ENCODE assay signal across 7 cellular contexts in the genomic region with DNA sequence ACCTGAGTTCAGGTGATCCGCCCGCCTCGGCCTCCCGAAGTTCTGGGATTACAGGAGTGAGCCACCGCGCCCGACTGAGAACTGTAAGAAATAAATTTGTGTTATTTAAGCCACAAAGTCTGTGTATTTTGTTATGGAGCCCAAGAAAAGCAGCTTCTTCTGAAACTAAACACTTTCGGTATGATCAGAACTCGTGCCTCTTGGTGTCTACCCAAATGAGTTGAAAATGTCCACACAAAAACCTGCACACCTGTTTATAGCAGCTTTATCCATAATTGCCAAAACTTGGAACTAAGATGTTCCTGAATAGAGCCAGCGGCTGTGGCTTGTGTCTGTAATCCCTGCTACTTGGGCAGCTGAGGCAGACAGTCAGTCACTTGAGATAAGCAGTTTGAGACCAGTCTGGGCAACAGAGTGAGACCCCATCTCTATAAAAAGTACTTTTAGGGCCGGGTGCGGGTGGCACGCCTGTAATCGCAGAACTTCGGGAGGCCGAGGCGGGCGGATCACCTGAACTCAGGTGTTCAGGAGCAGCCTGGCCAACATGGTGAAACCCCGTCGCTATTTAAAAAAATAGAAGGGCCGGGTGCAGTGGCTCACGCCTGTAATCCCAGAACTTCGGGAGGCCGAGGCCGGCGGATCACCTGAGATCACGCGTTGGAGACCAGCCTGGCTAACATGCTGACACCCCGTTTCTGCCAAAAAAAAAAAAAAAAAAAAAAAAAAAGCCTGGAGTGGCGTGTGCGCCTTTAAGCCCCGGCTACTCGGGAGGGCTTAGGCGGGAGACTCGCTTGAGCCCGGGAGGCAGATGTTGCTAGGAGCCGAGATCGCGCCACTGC. TPM values are rescaled to one million over a fixed set of nuclear protein-coding genes. Genes with fewer than 3 reads are reported as not detected.
A peak's percentile ranks its signal among the peaks of the same experiment; 100 is the strongest.
DNase-seq lines count a peak whose midpoint lies in the region; ATAC-seq and TF ChIP-seq lines count a peak whose summit lies in the region.
"Not testable (repeated sequence)": the region's sequence is repeated elsewhere in the genome, so short reads cannot be mapped to it uniquely, and the experiment has no call there.

No MANE protein-coding gene starts in this region.

- POLR2A ChIA-PET in activated CD8-positive, alpha-beta T cell treated with anti-CD3 and anti-CD28 coated beads for 36 hours (lab: Charles Lee) = not testable (repeated sequence)

- not testable (repeated sequence) for TF ChIP-seq CTCF in activated CD8-positive, alpha-beta T cell treated with anti-CD3 and anti-CD28 coated beads for 36 hours (IDR thresholded peaks at IDR 0.05); natural killer cell (IDR thresholded peaks at IDR 0.05)

- not testable (repeated sequence) for H3K36me3 Mint-ChIP-seq in activated CD8-positive, alpha-beta T cell treated with anti-CD3 and anti-CD28 coated beads for 36 hours (ENCODE audit: low read depth); natural killer cell

- peak; percentile 57 for ATAC-seq in GM18870 (IDR thresholded peaks at IDR 0.05; ENCODE audit: unreplicated experiment)
- peak; percentile 67 for ATAC-seq in GM21529 (IDR thresholded peaks at IDR 0.05; ENCODE audit: unreplicated experiment)
- ATAC-seq in HG02885 (IDR thresholded peaks at IDR 0.05; ENCODE audit: poor library complexity, unreplicated experiment) = peak; percentile 51
- peak; percentile 74 for ATAC-seq in HG03354 (IDR thresholded peaks at IDR 0.05; ENCODE audit: poor library complexity, severe bottlenecking, unreplicated experiment)
- peak; percentile 73 for ATAC-seq in activated CD8-positive, alpha-beta T cell treated with anti-CD3 and anti-CD28 coated beads for 36 hours
- peak; percentile 91 for ATAC-seq in Right ventricle myocardium inferior
- ATAC-seq in natural killer cell = peak; percentile 70 to 84 (median 72)

- H3K9me3 Mint-ChIP-seq in activated CD8-positive, alpha-beta T cell treated with anti-CD3 and anti-CD28 coated beads for 36 hours; natural killer cell: not testable (repeated sequence)

- CTCF ChIA-PET in activated CD8-positive, alpha-beta T cell treated with anti-CD3 and anti-CD28 coated beads for 36 hours (lab: Charles Lee) = not testable (repeated sequence)

- DNase-seq in activated CD8-positive, alpha-beta T cell treated with anti-CD3 and anti-CD28 coated beads for 36 hours; Right ventricle myocardium inferior (ENCODE audit: missing footprints); natural killer cell: not testable (repeated sequence)

- not testable (repeated sequence) for H3K4me1 Mint-ChIP-seq in activated CD8-positive, alpha-beta T cell treated with anti-CD3 and anti-CD28 coated beads for 36 hours (ENCODE audit: low read depth); natural killer cell

- H3K27ac Mint-ChIP-seq in activated CD8-positive, alpha-beta T cell treated with anti-CD3 and anti-CD28 coated beads for 36 hours = not testable (repeated sequence)
- peak overlapping the region in 1 of 2 donors; percentile 79 for H3K27ac Mint-ChIP-seq in natural killer cell

- not testable (repeated sequence) for H3K27me3 Mint-ChIP-seq in activated CD8-positive, alpha-beta T cell treated with anti-CD3 and anti-CD28 coated beads for 36 hours; natural killer cell (ENCODE audit: low read depth in 2 of 2)

- intact Hi-C loops in activated CD8-positive, alpha-beta T cell treated with anti-CD3 and anti-CD28 coated beads for 36 hours (cut with micrococcal nuclease); Right ventricle myocardium inferior (cut with DNase I); natural killer cell (cut with micrococcal nuclease): not testable (repeated sequence)

- not testable (repeated sequence) for H3K4me3 Mint-ChIP-seq in activated CD8-positive, alpha-beta T cell treated with anti-CD3 and anti-CD28 coated beads for 36 hours
- peak overlapping the region; percentile 47 for H3K4me3 Mint-ChIP-seq in natural killer cell

RNA-seq across cellular contexts. Expression of gene EPN2, which starts 48.1 kb away (rescaled TPM):
- 1 to 10 TPM; 3.2 to 4.6 TPM for total RNA-seq in activated CD8-positive, alpha-beta T cell treated with anti-CD3 and anti-CD28 coated beads for 36 hours
- total RNA-seq in Right ventricle myocardium inferior (85.5 TPM), natural killer cell (10 to 100 TPM in 1 of 3 donors, 1 to 10 TPM in 2; 2.0 to 13.8 (median 4.9) TPM)
